Comparison of ENCODE assay signal across 23 cellular contexts in the genomic region with DNA sequence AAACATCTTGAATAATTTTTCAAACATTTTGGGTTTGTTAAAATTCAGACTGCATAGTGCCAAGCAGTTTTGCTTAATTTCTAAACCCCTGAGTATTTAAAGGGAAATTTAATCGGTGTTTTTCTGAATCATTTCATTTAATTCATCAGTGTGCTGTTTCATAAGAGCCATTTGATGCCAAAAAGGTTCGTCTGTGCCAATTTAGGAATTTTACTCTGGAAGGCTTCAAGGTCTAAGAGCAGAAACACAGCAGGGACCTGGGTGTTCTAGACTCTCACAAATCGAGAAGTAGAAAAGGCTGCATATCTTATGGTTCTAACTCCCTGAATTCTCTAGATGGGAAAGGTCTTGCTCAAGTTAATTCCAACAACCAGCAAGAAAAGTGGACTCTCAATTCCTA.
A peak's percentile ranks its signal among the peaks of the same experiment; 100 is the strongest.
DNase-seq lines count a peak whose midpoint lies in the region; ATAC-seq lines count a peak whose summit lies in the region.
"Had no signal": no experiment of that assay in that cellular context is flagged by ENCODE, and none has a peak within 500 bp of the region (broad histone marks: within the 10 kb centered on the region; RNA-seq: fewer than 3 reads in every experiment).

No MANE protein-coding gene starts in this region.

- no peak overlapping the region for H2AFZ ChIP-seq in GM23248

- peaks cover 14% of the 10 kb centered on the region; the same call in 1 of the 2 replicates for H3F3A ChIP-seq in GM23248 (ENCODE audit: insufficient read depth)

- no peaks in the 10 kb centered on the region for H3K9me3 ChIP-seq in GM23248 (ENCODE audit: low read depth)
- H3K9me3 ChIP-seq: A549, Caco-2, ovary, thyroid gland had no signal

- DNase-seq in GM23248 (peak; percentile 34), fibroblast of peridontal ligament (ENCODE audit: extremely low read depth) (peak; percentile 79), medulla oblongata (ENCODE audit: extremely low spot score) (peak; percentile 21), stromal cell of bone marrow (ENCODE audit: low read depth) (peak; percentile 12), NCI-H2196 treated with DMSO at 0.1 percent for 48 hours (lab: John Stamatoyannopoulos, UW; ENCODE audit: unreplicated experiment) (no peak), dermis blood vessel endothelial cell (no peak)
- no peak for DNase-seq in activated CD4-positive, alpha-beta T cell treated with anti-CD3 and anti-CD28 coated beads for 4 hours
- DNase-seq: activated naive CD4-positive, alpha-beta T cell; activated T-cell treated with anti-CD3 and anti-CD28 coated beads, Interleukin-2, amount 50 U/mL, for 24 hours; anterior cingulate cortex; Caco-2; DND-41; glutamatergic neuron; naive thymus-derived CD8-positive, alpha-beta T cell; NCI-H187; NCI-H2227 treated with DMSO at 0.1 percent for 48 hours; NCI-H774; thyroid gland had no signal

- peak overlapping the region; percentile 15; the same call in 1 of the 2 replicates for H3K4me3 ChIP-seq in GM23248
- H3K4me3 ChIP-seq: A549; BLaER1 treated with 17β-estradiol and CSF1 and Interleukin-3, amounts not matched to agents 10 nM and 100 nM; ovary; thyroid gland had no signal

- in situ Hi-C loops in GM23248 (cut with MboI): no loop called here

- H3K4me2 ChIP-seq in GM23248 (ENCODE audit: unreplicated experiment): peak overlapping the region; percentile 67
- H3K4me2 ChIP-seq: A549; BLaER1 treated with 17β-estradiol and CSF1 and Interleukin-3, amounts not matched to agents 10 nM and 100 nM had no signal

- no peaks in the 10 kb centered on the region for H3K79me2 ChIP-seq in GM23248 (ENCODE audit: insufficient read depth)

- H3K9me2 ChIP-seq in GM23248 (ENCODE audit: insufficient read depth): no peaks in the 10 kb centered on the region

- peak overlapping the region; percentile 45; the same call in 1 of the 2 replicates for H3K9ac ChIP-seq in GM23248
- H3K9ac ChIP-seq: BLaER1 treated with 17β-estradiol and CSF1 and Interleukin-3, amounts not matched to agents 10 nM and 100 nM had no signal

- 19 to 29% methylated on average over 3 of the region's 3 CpGs for WGBS in GM23248 (ENCODE audit: low coverage in 1 of 2, low lambda C conversion rate in 2 of 2, missing lambda C conversion rate in 2 of 2), 2 experiments

- H3K27me3 ChIP-seq in GM23248 (replicated peaks; ENCODE audit: insufficient read depth): no peaks in the 10 kb centered on the region
- H3K27me3 ChIP-seq: BLaER1 treated with 17β-estradiol and CSF1 and Interleukin-3, amounts not matched to agents 10 nM and 100 nM; ovary; thyroid gland had no signal

- H3K27ac ChIP-seq in GM23248: peak overlapping the region; percentile 63
- H3K27ac ChIP-seq: A549; BLaER1 treated with 17β-estradiol and CSF1 and Interleukin-3, amounts not matched to agents 10 nM and 100 nM; ovary had no signal

- no peaks in the 10 kb centered on the region for H4K20me1 ChIP-seq in GM23248 (ENCODE audit: insufficient read depth)
- H4K20me1 ChIP-seq: BLaER1 treated with 17β-estradiol and CSF1 and Interleukin-3, amounts not matched to agents 10 nM and 100 nM had no signal

- peaks cover 36% of the 10 kb centered on the region for H3K4me1 ChIP-seq in GM23248 (ENCODE audit: insufficient read depth)
- H3K4me1 ChIP-seq: A549, Caco-2 had no signal

- H3K36me3 ChIP-seq in GM23248 (ENCODE audit: low read depth): no peaks in the 10 kb centered on the region
- H3K36me3 ChIP-seq: BLaER1 treated with 17β-estradiol and CSF1 and Interleukin-3, amounts not matched to agents 10 nM and 100 nM; ovary; thyroid gland had no signal

- ATAC-seq in GM18873 (IDR thresholded peaks at IDR 0.05; ENCODE audit: low FRiP score, unreplicated experiment): no peak
- ATAC-seq: A549; activated CD4-positive, CD25-positive, alpha-beta regulatory T cell treated with anti-CD3 and anti-CD28 coated beads, Interleukin-2, amount 50 U/mL, for 24 hours; naive thymus-derived CD8-positive, alpha-beta T cell had no signal

Comparison
In these comparisons a context has a peak if more than half of its experiments do, and no peak if none do; other contexts are left out.
1. DNase-seq: peak in GM23248 (single experiment), fibroblast of peridontal ligament (single experiment), medulla oblongata (single experiment) and stromal cell of bone marrow (single experiment); none in activated CD4-positive, alpha-beta T cell treated with anti-CD3 and anti-CD28 coated beads for 4 hours (0 of 2), NCI-H2196 treated with DMSO at 0.1 percent for 48 hours (single experiment) and dermis blood vessel endothelial cell (single experiment).